In genomic region chr22:19909350-19910179, GRCh38 we compare ENCODE assay signal across 8 cellular contexts. TPM values are rescaled to one million over a fixed set of nuclear protein-coding genes. Genes with fewer than 3 reads are reported as not detected.
A peak's percentile ranks its signal among the peaks of the same experiment; 100 is the strongest.
DNase-seq lines count a peak whose midpoint lies in the region; ATAC-seq and TF ChIP-seq lines count a peak whose summit lies in the region.

No MANE protein-coding gene starts in this region.

- no peak for TF ChIP-seq EP300 in ovary (IDR thresholded peaks at IDR 0.05)

- H3K27me3 ChIP-seq in ovary, result no peaks in the 10 kb centered on the region
- no peaks in the 10 kb centered on the region for H3K27me3 ChIP-seq in thyroid gland

- H3K4me3 ChIP-seq in ovary (no peak overlapping the region), thyroid gland (replicated peaks in 1 of 3) (no peak overlapping the region)

- TF ChIP-seq CTCF in ovary (IDR thresholded peaks at IDR 0.05), result peak; percentile 40 to 85 (median 80)
- TF ChIP-seq CTCF in thyroid gland (IDR thresholded peaks at IDR 0.05), result peak; percentile 64 to 95 (median 86)

- intact Hi-C loops in ovary (cut with DNase I) (loop anchor here (2.0 to 10.0 kb wide), 3 partner anchors 65 to 179 kb away; no protein-coding TSS in a partner anchor), thyroid gland (cut with DNase I) (loop anchor here (2.0 to 5.0 kb wide), 2 partner anchors 48 to 179 kb away; no protein-coding TSS in a partner anchor)

- WGBS in ovary, 3 donors, result 34 to 36% (median 35%) methylated on average over 6 of the region's 6 CpGs
- 39 to 40% methylated on average over 6 of the region's 6 CpGs for WGBS in thyroid gland, 2 donors

- H3K9me3 ChIP-seq in ovary, result no peaks in the 10 kb centered on the region
- H3K9me3 ChIP-seq in thyroid gland, result no peaks in the 10 kb centered on the region

- no peak overlapping the region for H3K27ac ChIP-seq in ovary
- H3K27ac ChIP-seq in thyroid gland, result no peak overlapping the region

- H3K36me3 ChIP-seq in ovary (no peaks in the 10 kb centered on the region), thyroid gland (peaks cover 6 to 16% of the 10 kb centered on the region in 2 donors)

- no peak for ATAC-seq in GM18517 (IDR thresholded peaks at IDR 0.05; ENCODE audit: unreplicated experiment)

- peak; percentile 29 for DNase-seq in DMS79 treated with DMSO at 0.1 percent for 48 hours (lab: John Stamatoyannopoulos, UW)
- peak; percentile 58 for DNase-seq in M059J (ENCODE audit: low read depth)
- peak; percentile 83 for DNase-seq in SK-MEL-5 (ENCODE audit: low read depth, low spot score)
- peak; percentile 72 for DNase-seq in activated gamma-delta T cell treated with anti-CD3 and anti-CD28 coated beads, Interleukin-2, amount 50 U/mL, for 16 hours (ENCODE audit: low read depth)
- peak; percentile 81 for DNase-seq in germinal center (ENCODE audit: low spot score)
- peak; percentile 78 to 90 (median 89) for DNase-seq in ovary
- DNase-seq in thyroid gland, result peak; percentile 87 to 89

- H3K4me1 ChIP-seq in ovary (ENCODE audit: insufficient read depth) (peaks cover 3% of the 10 kb centered on the region), thyroid gland (peaks cover 12 to 15% of the 10 kb centered on the region in 2 donors)

- in situ Hi-C loops in SK-MEL-5 (cut with HindIII; ENCODE audit: low pct_unique_long_range_greater_than_20kb, low sequenced_read_pairs), result no loop called here

- no peak for TF ChIP-seq POLR2A in ovary (IDR thresholded peaks at IDR 0.05)
- no peak for TF ChIP-seq POLR2A in thyroid gland (IDR thresholded peaks at IDR 0.05)

RNA-seq across cellular contexts. Expression of gene COMT, which starts 32.0 kb away (rescaled TPM):
- 182 and 248 TPM in 2 replicates for total RNA-seq in M059J (2014; rRNA removed; shearing (Covaris generic))
- total RNA-seq in SK-MEL-5 (2014; rRNA removed; shearing (Covaris generic)), result 156 and 172 TPM in 2 replicates
- polyA plus RNA-seq in SK-MEL-5 (2015; cell fraction: cytosol; rRNA removed), result 354 and 397 TPM in 2 replicates
- 38.9 and 56.0 TPM in 2 replicates for polyA plus RNA-seq in SK-MEL-5 (2015; cell fraction: nucleus; rRNA removed)
- 100 to 1,000 TPM; 143 to 194 (median 161) TPM for total RNA-seq in ovary
- 100 to 1,000 TPM in 1 of 2 donors, 10 to 100 TPM in 1; 23.1 to 200 TPM for polyA plus RNA-seq in ovary
- total RNA-seq in thyroid gland, result 100 to 1,000 TPM in 3 of 4 donors, 10 to 100 TPM in 1; 92.6 to 216 (median 138) TPM

RNA-seq across cellular contexts. Expression of gene TXNRD2, which starts 32.1 kb away (rescaled TPM):
- 20.7 and 21.8 TPM in 2 replicates for total RNA-seq in M059J (2014; rRNA removed; shearing (Covaris generic))
- total RNA-seq in SK-MEL-5 (2014; rRNA removed; shearing (Covaris generic)), result 24.7 and 25.8 TPM in 2 replicates
- 22.8 and 24.0 TPM in 2 replicates for polyA plus RNA-seq in SK-MEL-5 (2015; cell fraction: cytosol; rRNA removed)
- polyA plus RNA-seq in SK-MEL-5 (2015; cell fraction: nucleus; rRNA removed), result 36.2 and 38.5 TPM in 2 replicates
- total RNA-seq in ovary (10 to 100 TPM; 21.3 to 37.3 (median 26.9) TPM), thyroid gland (10 to 100 TPM; 19.5 to 34.5 (median 25.6) TPM)
- polyA plus RNA-seq in ovary, result 10 to 100 TPM; 21.3 to 37.8 TPM

RNA-seq across cellular contexts. Expression of gene GNB1L, which starts 54.9 kb away (rescaled TPM):
- total RNA-seq in M059J (2014; rRNA removed; shearing (Covaris generic)), result 4.0 and 7.6 TPM in 2 replicates
- 6.2 and 8.7 TPM in 2 replicates for total RNA-seq in SK-MEL-5 (2014; rRNA removed; shearing (Covaris generic))
- polyA plus RNA-seq in SK-MEL-5 (2015; cell fraction: cytosol; rRNA removed), result 8.4 and 8.6 TPM in 2 replicates
- polyA plus RNA-seq in SK-MEL-5 (2015; cell fraction: nucleus; rRNA removed), result 6.6 and 13.2 TPM in 2 replicates
- 10 to 100 TPM in 2 of 7 donors, 1 to 10 TPM in 5; 3.1 to 14.9 (median 6.0) TPM for total RNA-seq in ovary
- polyA plus RNA-seq in ovary, result 1 to 10 TPM in 1 of 2 donors, not detected in 1; 5.1 TPM
- 1 to 10 TPM; 1.8 to 5.1 (median 4.5) TPM for total RNA-seq in thyroid gland

RNA-seq across cellular contexts. Expression of gene RTL10, which starts 54.9 kb away (rescaled TPM):
- 3.5 and 7.6 TPM in 2 replicates for total RNA-seq in M059J (2014; rRNA removed; shearing (Covaris generic))
- total RNA-seq in SK-MEL-5 (2014; rRNA removed; shearing (Covaris generic)), result 7.1 and 10.6 TPM in 2 replicates
- 11.5 and 16.8 TPM in 2 replicates for polyA plus RNA-seq in SK-MEL-5 (2015; cell fraction: cytosol; rRNA removed)
- polyA plus RNA-seq in SK-MEL-5 (2015; cell fraction: nucleus; rRNA removed), result 25.7 and 28.9 TPM in 2 replicates
- 10 to 100 TPM in 6 of 7 donors, 1 to 10 TPM in 1; 9.1 to 54.3 (median 16.7) TPM for total RNA-seq in ovary
- 1 to 10 TPM; 7.1 to 7.3 TPM for polyA plus RNA-seq in ovary
- total RNA-seq in thyroid gland, result 10 to 100 TPM; 18.1 to 26.4 (median 23.7) TPM

Comparison
In these comparisons a context has a peak if more than half of its experiments do, and no peak if none do; other contexts are left out.
1. DNase-seq: peak in every context shown above with its lines; median percentile 89 in ovary; 88 in thyroid gland; 83 in SK-MEL-5; 81 in germinal center; 72 in activated gamma-delta T cell treated with anti-CD3 and anti-CD28 coated beads, Interleukin-2, amount 50 U/mL, for 16 hours; 58 in M059J; 29 in DMS79 treated with DMSO at 0.1 percent for 48 hours.